In genomic region chr10:47237316-47238260, GRCh38 we compare ENCODE assay signal across 22 cellular contexts.
DNase-seq lines count a peak whose midpoint lies in the region; ATAC-seq, FAIRE-seq and TF ChIP-seq lines count a peak whose summit lies in the region.
"Had no signal": no experiment of that assay in that cellular context is flagged by ENCODE, and none has a peak within 500 bp of the region (broad histone marks: within the 10 kb centered on the region; RNA-seq: fewer than 3 reads in every experiment).

No MANE protein-coding gene starts in this region.

- no peaks in the 10 kb centered on the region for H3K79me1 ChIP-seq in trophoblast cell (ENCODE audit: low read length)

- H3K36me3 ChIP-seq in DOHH2 (ENCODE audit: control insufficient read depth, low read length) (no peaks in the 10 kb centered on the region), GM23338 (ENCODE audit: insufficient read depth) (no peaks in the 10 kb centered on the region), K562 (ENCODE audit: control insufficient read depth, insufficient read depth, low read length) (no peaks in the 10 kb centered on the region), trophoblast cell (ENCODE audit: control insufficient read depth in 1 of 2, insufficient read depth in 2 of 2, low read length in 2 of 2) (no peaks in the 10 kb centered on the region)
- H3K36me3 ChIP-seq: neutrophil had no signal

- no peak overlapping the region for H4K91ac ChIP-seq in trophoblast cell (ENCODE audit: low read depth, low read length)

- TF ChIP-seq EP300 in K562 (IDR thresholded peaks at IDR 0.05; ENCODE audit: low read length): no peak

- no peaks in the 10 kb centered on the region for H3K9me3 Mint-ChIP-seq in GM23338
- H3K9me3 Mint-ChIP-seq: central memory CD8-positive, alpha-beta T cell; stimulated activated effector memory CD8-positive, alpha-beta T cell treated with anti-CD3 and anti-CD28 coated beads, Interleukin-12 subunit alpha, Interleukin-12 subunit beta, amount 100 ng/mL, for 72 hours had no signal

- H3K9me2 ChIP-seq in DOHH2 (replicated peaks; ENCODE audit: control insufficient read depth, low read length) (no peaks in the 10 kb centered on the region; the same call in 1 of the 2 replicates), GM23338 (ENCODE audit: insufficient read depth) (peaks cover 13% of the 10 kb centered on the region; the same call in 1 of the 2 replicates)

- H3K4me3 ChIP-seq in DOHH2 (ENCODE audit: low read length): no peak overlapping the region
- no peak overlapping the region for H3K4me3 ChIP-seq in GM23338
- H3K4me3 ChIP-seq in K562: no peak overlapping the region
- no peak overlapping the region for H3K4me3 ChIP-seq in trophoblast cell (ENCODE audit: low read depth, low read length)
- H3K4me3 ChIP-seq: dorsolateral prefrontal cortex, GM23248 had no signal

- 0% methylated on average over 9 of the region's 10 CpGs for WGBS in K562 (ENCODE audit: insufficient coverage, low coverage, missing lambda C conversion rate)
- no CpG with 5 or more reads among the region's 10 CpGs for WGBS in trophoblast cell (ENCODE audit: extremely low coverage, insufficient coverage, insufficient read length)

- H3K4ac ChIP-seq in trophoblast cell (ENCODE audit: low read depth, low read length): no peak overlapping the region

- H3K18ac ChIP-seq in trophoblast cell (ENCODE audit: low read length): no peak overlapping the region

- H3K14ac ChIP-seq in trophoblast cell (ENCODE audit: low read length): no peak overlapping the region

- H2AK5ac ChIP-seq in trophoblast cell (ENCODE audit: low read length): no peak overlapping the region

- H3K4me1 ChIP-seq in DOHH2 (ENCODE audit: control insufficient read depth, low read length): no peaks in the 10 kb centered on the region
- H3K4me1 ChIP-seq in GM23338 (ENCODE audit: insufficient read depth): no peaks in the 10 kb centered on the region
- no peaks in the 10 kb centered on the region for H3K4me1 ChIP-seq in K562 (replicated peaks in 1 of 2; ENCODE audit: control insufficient read depth in 2 of 2, insufficient read depth in 2 of 2, low read length in 2 of 2)
- H3K4me1 ChIP-seq in trophoblast cell (ENCODE audit: control insufficient read depth in 1 of 2, insufficient read depth in 2 of 2, low read length in 2 of 2): peaks cover 0 to 4% of the 10 kb centered on the region in 2 experiments

- POLR2A ChIA-PET in K562 (lab: Yijun Ruan, JAX): no interaction called here

- no peaks in the 10 kb centered on the region for H3K9me1 ChIP-seq in K562 (ENCODE audit: control insufficient read depth, insufficient read depth, low read length)

- H3K9me3 ChIP-seq in DOHH2 (ENCODE audit: control insufficient read depth, insufficient read depth, low read length) (no peaks in the 10 kb centered on the region), K562 (replicated peaks; ENCODE audit: control insufficient read depth, insufficient read depth, low read depth, low read length) (no peaks in the 10 kb centered on the region), trophoblast cell (ENCODE audit: insufficient read depth, low read depth, low read length) (no peaks in the 10 kb centered on the region)
- H3K9me3 ChIP-seq: neutrophil had no signal

- H3K9ac ChIP-seq in K562 (ENCODE audit: insufficient read depth in 1 of 2, low read depth in 2 of 2, low read length in 2 of 2) (no peak overlapping the region), trophoblast cell (ENCODE audit: low read length) (peak overlapping the region; percentile 24)
- H3K9ac ChIP-seq: GM23248 had no signal

- no TSS peak for BruUV-seq in K562 (replicated peaks; lab: Mats Ljungman, UMichigan)

- H3K27me3 ChIP-seq in DOHH2 (ENCODE audit: control insufficient read depth, low read length) (0 out of 2 replicates have a peak, but pooled peaks cover 3% of the 10 kb centered on the region), GM23338 (ENCODE audit: insufficient read depth) (no peaks in the 10 kb centered on the region), K562 (ENCODE audit: control insufficient read depth in 2 of 2, insufficient read depth in 2 of 2, low read length in 2 of 2) (peaks cover 0 to 22% of the 10 kb centered on the region in 2 experiments; a peak in 2 of 5 replicates), trophoblast cell (ENCODE audit: insufficient read depth, low read length) (no peaks in the 10 kb centered on the region)
- H3K27me3 ChIP-seq: neutrophil had no signal

- no peak for FAIRE-seq in K562 (lab: Jason Lieb, UNC)
- FAIRE-seq: endothelial cell of umbilical vein, GM18507, HepG2, small intestine had no signal

- no peak overlapping the region; the same call in 1 of the 2 replicates for H3K27ac Mint-ChIP-seq in GM23338
- H3K27ac Mint-ChIP-seq: stimulated activated effector memory CD8-positive, alpha-beta T cell treated with anti-CD3 and anti-CD28 coated beads, Interleukin-12 subunit alpha, Interleukin-12 subunit beta, amount 100 ng/mL, for 72 hours had no signal

- H3K23ac ChIP-seq in trophoblast cell (ENCODE audit: low read length): no peak overlapping the region

- peaks cover 3% of the 10 kb centered on the region; the same call in 1 of the 3 replicates for H3K4me1 Mint-ChIP-seq in GM23338
- H3K4me1 Mint-ChIP-seq: stimulated activated effector memory CD8-positive, alpha-beta T cell treated with anti-CD3 and anti-CD28 coated beads, Interleukin-12 subunit alpha, Interleukin-12 subunit beta, amount 100 ng/mL, for 72 hours had no signal

- DNase-seq in GM23338 (ENCODE audit: low spot score): peak; percentile 12
- DNase-seq in K562 (ENCODE audit: extremely low read depth in 1 of 4, low spot score in 3 of 4): no peak
- no peak for DNase-seq in trophoblast cell
- DNase-seq in activated CD4-positive, alpha-beta T cell treated with anti-CD3 and anti-CD28 coated beads, Interleukin-2, amount 50 U/mL, for 4 hours: no peak
- DNase-seq: activated CD4-positive, alpha-beta T cell treated with anti-CD3 and anti-CD28 coated beads, Interleukin-2, amount 50 U/mL, for 1 hour; activated effector memory CD4-positive, alpha-beta T cell treated with anti-CD3 and anti-CD28 coated beads, Interleukin-2, amount 50 U/mL, for 16 hours; dorsolateral prefrontal cortex; GM23248; NCI-H1105; NCI-H2029; NCI-H82; small intestine had no signal

- H2BK12ac ChIP-seq in trophoblast cell (ENCODE audit: low read length): no peak overlapping the region

- H3K4me3 Mint-ChIP-seq in GM23338: no peak overlapping the region
- H3K4me3 Mint-ChIP-seq: central memory CD8-positive, alpha-beta T cell; stimulated activated effector memory CD8-positive, alpha-beta T cell treated with anti-CD3 and anti-CD28 coated beads, Interleukin-12 subunit alpha, Interleukin-12 subunit beta, amount 100 ng/mL, for 72 hours had no signal

- H2BK120ac ChIP-seq in trophoblast cell (ENCODE audit: insufficient read depth, low read length, poor library complexity): no peak overlapping the region

- H3K79me2 ChIP-seq in DOHH2 (ENCODE audit: control insufficient read depth, low read length) (no peaks in the 10 kb centered on the region), GM23338 (replicated peaks; ENCODE audit: insufficient read depth) (no peaks in the 10 kb centered on the region), K562 (ENCODE audit: control insufficient read depth, insufficient read depth, low read length) (no peaks in the 10 kb centered on the region), trophoblast cell (ENCODE audit: control insufficient read depth, insufficient read depth, low read length, poor library complexity) (no peaks in the 10 kb centered on the region)

- intact Hi-C loops in K562 (cut with micrococcal nuclease): no loop called here

- H3K27ac ChIP-seq in DOHH2 (ENCODE audit: low read depth, low read length) (no peak overlapping the region), GM23338 (ENCODE audit: low read depth) (no peak overlapping the region), K562 (ENCODE audit: extremely low read depth, low read depth, low read length) (no peak overlapping the region), trophoblast cell (ENCODE audit: low read depth, low read length) (no peak overlapping the region)
- H3K27ac ChIP-seq: dorsolateral prefrontal cortex, GM23248, neutrophil, VCaP had no signal

- no peaks in the 10 kb centered on the region for H3K36me3 Mint-ChIP-seq in GM23338 (ENCODE audit: low read depth)
- H3K36me3 Mint-ChIP-seq: stimulated activated effector memory CD8-positive, alpha-beta T cell treated with anti-CD3 and anti-CD28 coated beads, Interleukin-12 subunit alpha, Interleukin-12 subunit beta, amount 100 ng/mL, for 72 hours had no signal

- in situ Hi-C loops in K562 (cut with MboI): no loop called here

- no peak for TF ChIP-seq POLR2A in K562 (conservative IDR thresholded peaks at IDR 0.05)

- TF ChIP-seq RAD21 in K562 (CRISPR knock-in tag; conservative IDR thresholded peaks at IDR 0.05 in 1 of 2, IDR thresholded peaks at IDR 0.05 in 1 of 2): 0 out of 4 replicates have a peak, but pooled peaks of 1 of the 2 experiments have one; percentile 18

- H4K20me1 ChIP-seq in DOHH2 (ENCODE audit: control insufficient read depth, insufficient read depth, low read depth, low read length): no peaks in the 10 kb centered on the region
- H4K20me1 ChIP-seq in GM23338 (replicated peaks; ENCODE audit: insufficient read depth): no peaks in the 10 kb centered on the region
- H4K20me1 ChIP-seq in K562 (replicated peaks; ENCODE audit: control insufficient read depth, insufficient read depth, low read length): 0 out of 2 replicates have a peak, but pooled peaks cover 3% of the 10 kb centered on the region

- no peak overlapping the region for H4K12ac ChIP-seq in trophoblast cell (ENCODE audit: low read depth, low read length)

- H3K4me2 ChIP-seq in DOHH2 (ENCODE audit: low read length) (no peak overlapping the region), GM23338 (no peak overlapping the region), K562 (ENCODE audit: insufficient read depth, low read length) (no peak overlapping the region), trophoblast cell (ENCODE audit: low read length) (no peak overlapping the region)

- no peak overlapping the region for H2AFZ ChIP-seq in GM23338
- H2AFZ ChIP-seq in K562 (ENCODE audit: low read depth, low read length): no peak overlapping the region
- H2AFZ ChIP-seq in trophoblast cell (ENCODE audit: insufficient read depth, low read length, poor library complexity): no peak overlapping the region
- H2AFZ ChIP-seq: GM23248 had no signal

- TF ChIP-seq CTCF in DOHH2 (IDR thresholded peaks at IDR 0.05; ENCODE audit: low read depth, low read length, poor library complexity, severe bottlenecking) (peak; percentile 43), GM23338 (conservative IDR thresholded peaks at IDR 0.05; ENCODE audit: low read depth in 2 of 2) (peak; percentile 51 to 61), K562 (IDR thresholded peaks at IDR 0.05 in 2 of 3, conservative IDR thresholded peaks at IDR 0.05 in 1 of 3; ENCODE audit: insufficient read depth in 2 of 3, low read depth in 1 of 3, low read length in 3 of 3) (peak; percentile 26 to 37 (median 27); a peak in 3 of 6 replicates)

- H4K8ac ChIP-seq in trophoblast cell (ENCODE audit: low read depth, low read length): no peak overlapping the region

- ATAC-seq in GM23338 (peak; percentile 46; the same call in 2 of the 3 replicates), K562 (no peak; the same call in 2 of the 3 replicates), GM21360 (IDR thresholded peaks at IDR 0.05; ENCODE audit: unreplicated experiment) (no peak), HG03097 (IDR thresholded peaks at IDR 0.05; ENCODE audit: low FRiP score, unreplicated experiment) (no peak)
- ATAC-seq: HepG2; stimulated activated effector memory CD8-positive, alpha-beta T cell treated with anti-CD3 and anti-CD28 coated beads, Interleukin-12 subunit alpha, Interleukin-12 subunit beta, amount 100 ng/mL, for 72 hours had no signal

- peaks cover 4% of the 10 kb centered on the region for H3K27me3 Mint-ChIP-seq in GM23338 (ENCODE audit: insufficient read depth, low read depth, poor library complexity)
- H3K27me3 Mint-ChIP-seq: central memory CD8-positive, alpha-beta T cell had no signal

- no peak overlapping the region for H2BK5ac ChIP-seq in trophoblast cell (ENCODE audit: low read depth, low read length, poor library complexity)

- CTCF ChIA-PET in K562 (lab: Yijun Ruan, JAX; ENCODE audit: low intra/inter-chr PET ratio): no interaction called here

- H3F3A ChIP-seq in DOHH2 (ENCODE audit: control insufficient read depth, insufficient read depth): no peaks in the 10 kb centered on the region
- H3F3A ChIP-seq in GM23338 (replicated peaks; ENCODE audit: low read depth): no peaks in the 10 kb centered on the region
